In genomic region chr18:13218376-13219011, GRCh38 we compare ENCODE assay signal across 8 cellular contexts. TPM values are rescaled to one million over a fixed set of nuclear protein-coding genes. Genes with fewer than 3 reads are reported as not detected.
DNase-seq lines count a peak whose midpoint lies in the region; ATAC-seq and TF ChIP-seq lines count a peak whose summit lies in the region.

Gene LDLRAD4, plus strand, starts transcription at chr18:13218760.

- intact Hi-C loops in right lobe of liver (cut with DNase I) = loop anchor here in 1 of 2 donors (5.0 kb wide), 1 partner anchor 324 kb away; no protein-coding TSS in a partner anchor

- H3K27ac Mint-ChIP-seq in chondrocyte (ENCODE audit: unreplicated experiment) = peak within 1 kb of the TSS; percentile 96

- ATAC-seq in SK-N-SH treated with all-trans-retinoic acid at 6 μM for 48 hours (no peak), right lobe of liver (peak; percentile 4 to 15 (median 8)), HG02571 (IDR thresholded peaks at IDR 0.05; ENCODE audit: unreplicated experiment) (no peak)

- no peaks in the 10 kb centered on the region for H3K36me3 Mint-ChIP-seq in chondrocyte (ENCODE audit: low read depth)

- peak within 1 kb of the TSS; percentile 81 for H3K4me3 Mint-ChIP-seq in chondrocyte (ENCODE audit: unreplicated experiment)

- H3K79me2 ChIP-seq in SK-N-SH (ENCODE audit: insufficient read depth) = no peaks in the 10 kb centered on the region

- peaks cover 9 to 36% of the 10 kb centered on the region in 2 experiments; a peak in 3 of 4 replicates for H3K4me1 ChIP-seq in SK-N-SH (ENCODE audit: control insufficient read depth in 1 of 2, insufficient read depth in 2 of 2, low read depth in 1 of 2, low read length in 1 of 2)
- H3K4me1 ChIP-seq in right lobe of liver = peaks cover 0 to 53% (median 26%) of the 10 kb centered on the region in 4 donors

- H3K4me1 Mint-ChIP-seq in chondrocyte (ENCODE audit: low read depth) = peaks cover 55% of the 10 kb centered on the region

- TF ChIP-seq RAD21 in SK-N-SH (IDR thresholded peaks at IDR 0.05; ENCODE audit: low read length) = no peak

- peak within 1 kb of the TSS; percentile 75 for H3K4me2 ChIP-seq in SK-N-SH

- H3K9me2 ChIP-seq in SK-N-SH = no peaks in the 10 kb centered on the region

- H3K27me3 Mint-ChIP-seq in chondrocyte (ENCODE audit: low read depth) = no peaks in the 10 kb centered on the region

- no peaks in the 10 kb centered on the region for H4K20me1 ChIP-seq in SK-N-SH (ENCODE audit: insufficient read depth)

- H3K36me3 ChIP-seq in SK-N-SH (replicated peaks in 1 of 2; ENCODE audit: control insufficient read depth in 1 of 2, insufficient read depth in 2 of 2, low read length in 1 of 2) = no peaks in the 10 kb centered on the region
- H3K36me3 ChIP-seq in right lobe of liver = no peaks in the 10 kb centered on the region

- peak within 1 kb of the TSS; percentile 66; the same call in 1 of the 2 replicates for H2AFZ ChIP-seq in SK-N-SH (ENCODE audit: low read depth)

- 15% methylated on average over 24 of the region's 58 CpGs for WGBS in SK-N-SH (ENCODE audit: low lambda C conversion rate)
- 0% methylated on average over 11 of the region's 58 CpGs for WGBS in right lobe of liver (ENCODE audit: insufficient coverage, low coverage, low lambda C conversion rate, missing lambda C conversion rate)

- H3K4me3 ChIP-seq in SK-N-SH (ENCODE audit: low read depth in 2 of 2, low read length in 1 of 2) = peak within 1 kb of the TSS; percentile 60 to 63
- peak within 1 kb of the TSS; percentile 78 to 84 (median 81) for H3K4me3 ChIP-seq in right lobe of liver

- CTCF ChIA-PET in SK-N-SH (lab: Yijun Ruan, JAX) = interaction anchor here (1.0 to 5.5 kb wide), 5 partner anchors 10 to 411 kb away, joined by 3 to 85 read pairs (median 4); no protein-coding TSS in a partner anchor

- H3K27me3 ChIP-seq in SK-N-SH (ENCODE audit: insufficient read depth) (peaks cover 23% of the 10 kb centered on the region; the same call in 1 of the 2 replicates), right lobe of liver (no peaks in the 10 kb centered on the region)

- TF ChIP-seq EP300 in SK-N-SH (IDR thresholded peaks at IDR 0.05; ENCODE audit: borderline replicate concordance in 1 of 2, low read depth in 1 of 2, low read length in 1 of 2) = no peak

- H3K27ac ChIP-seq in SK-N-SH (ENCODE audit: low read depth in 2 of 2, low read length in 1 of 2) (peak within 1 kb of the TSS in 1 of 2 experiments; percentile 100; a peak in 2 of 4 replicates), right lobe of liver (peak within 1 kb of the TSS; percentile 73 to 80 (median 74))

- POLR2A ChIA-PET in SK-N-SH (lab: Yijun Ruan, JAX) = no interaction called here

- TF ChIP-seq POLR2A in right lobe of liver (IDR thresholded peaks at IDR 0.05) = peak; percentile 37

- TF ChIP-seq CTCF in SK-N-SH (IDR thresholded peaks at IDR 0.05) (no peak), chondrocyte (IDR thresholded peaks at IDR 0.05) (no peak), right lobe of liver (IDR thresholded peaks at IDR 0.05) (no peak)

- H3K9me3 ChIP-seq in SK-N-SH = no peaks in the 10 kb centered on the region
- H3K9me3 ChIP-seq in right lobe of liver = no peaks in the 10 kb centered on the region

- H3K9me3 Mint-ChIP-seq in chondrocyte (ENCODE audit: low read depth) = no peaks in the 10 kb centered on the region

- H3F3A ChIP-seq in SK-N-SH (replicated peaks; ENCODE audit: insufficient read depth) = peaks cover 11% of the 10 kb centered on the region

- DNase-seq in SK-N-SH (peak; percentile 77), UCSD-AML1 (lab: John Stamatoyannopoulos, UW; ENCODE audit: unreplicated experiment) (peak; percentile 57), chondrocyte (ENCODE audit: low spot score) (no peak), right lobe of liver (peak; percentile 58 to 68 (median 58)), NCI-H187 (lab: John Stamatoyannopoulos, UW) (no peak)
- DNase-seq in stimulated activated CD4-positive, alpha-beta T cell treated with anti-CD3 and anti-CD28 coated beads, Interleukin-4, amount 100 ng/mL, for 4 hours = peak; percentile 25 to 39

- no peak within 1 kb of the TSS for H3K9ac ChIP-seq in SK-N-SH

TF ChIP-seq in SK-N-SH, 30 proteins besides CTCF, POLR2A, EP300 and RAD21 (continues in another document):
- TF ChIP-seq SMC3 (IDR thresholded peaks at IDR 0.05; ENCODE audit: low read depth, low read length) (no peak), JUND (IDR thresholded peaks at IDR 0.05) (no peak), TAF1 (IDR thresholded peaks at IDR 0.05; ENCODE audit: borderline replicate concordance, low read depth, low read length) (no peak), RXRA (IDR thresholded peaks at IDR 0.05; ENCODE audit: borderline replicate concordance, low read depth) (no peak), TEAD4 (IDR thresholded peaks at IDR 0.05; ENCODE audit: borderline replicate concordance, insufficient read depth) (no peak), CHD2 (IDR thresholded peaks at IDR 0.05; ENCODE audit: low read length, partially characterized antibody) (no peak), EZH2phosphoT487 (IDR thresholded peaks at IDR 0.05; ENCODE audit: borderline replicate concordance, low read depth) (no peak), YY1 (IDR thresholded peaks at IDR 0.05; ENCODE audit: low read depth) (no peak), GATA2 (CRISPR knock-in tag; IDR thresholded peaks at IDR 0.05) (no peak), SIN3A (IDR thresholded peaks at IDR 0.05; ENCODE audit: borderline replicate concordance, low read depth, low read length) (no peak)
- TF ChIP-seq, protein P1, sequence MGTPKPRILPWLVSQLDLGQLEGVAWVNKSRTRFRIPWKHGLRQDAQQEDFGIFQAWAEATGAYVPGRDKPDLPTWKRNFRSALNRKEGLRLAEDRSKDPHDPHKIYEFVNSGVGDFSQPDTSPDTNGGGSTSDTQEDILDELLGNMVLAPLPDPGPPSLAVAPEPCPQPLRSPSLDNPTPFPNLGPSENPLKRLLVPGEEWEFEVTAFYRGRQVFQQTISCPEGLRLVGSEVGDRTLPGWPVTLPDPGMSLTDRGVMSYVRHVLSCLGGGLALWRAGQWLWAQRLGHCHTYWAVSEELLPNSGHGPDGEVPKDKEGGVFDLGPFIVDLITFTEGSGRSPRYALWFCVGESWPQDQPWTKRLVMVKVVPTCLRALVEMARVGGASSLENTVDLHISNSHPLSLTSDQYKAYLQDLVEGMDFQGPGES (IDR thresholded peaks at IDR 0.05; ENCODE audit: low read depth, low read length) = no peak

TF ChIP-seq in SK-N-SH treated with all-trans-retinoic acid at 6 μM for 48 hours, 23 proteins besides CTCF, POLR2A, EP300 and RAD21:
- TF ChIP-seq ARNTL (CRISPR knock-in tag; IDR thresholded peaks at IDR 0.05; ENCODE audit: borderline replicate concordance, low read depth) = no peak
- TF ChIP-seq, protein P2, sequence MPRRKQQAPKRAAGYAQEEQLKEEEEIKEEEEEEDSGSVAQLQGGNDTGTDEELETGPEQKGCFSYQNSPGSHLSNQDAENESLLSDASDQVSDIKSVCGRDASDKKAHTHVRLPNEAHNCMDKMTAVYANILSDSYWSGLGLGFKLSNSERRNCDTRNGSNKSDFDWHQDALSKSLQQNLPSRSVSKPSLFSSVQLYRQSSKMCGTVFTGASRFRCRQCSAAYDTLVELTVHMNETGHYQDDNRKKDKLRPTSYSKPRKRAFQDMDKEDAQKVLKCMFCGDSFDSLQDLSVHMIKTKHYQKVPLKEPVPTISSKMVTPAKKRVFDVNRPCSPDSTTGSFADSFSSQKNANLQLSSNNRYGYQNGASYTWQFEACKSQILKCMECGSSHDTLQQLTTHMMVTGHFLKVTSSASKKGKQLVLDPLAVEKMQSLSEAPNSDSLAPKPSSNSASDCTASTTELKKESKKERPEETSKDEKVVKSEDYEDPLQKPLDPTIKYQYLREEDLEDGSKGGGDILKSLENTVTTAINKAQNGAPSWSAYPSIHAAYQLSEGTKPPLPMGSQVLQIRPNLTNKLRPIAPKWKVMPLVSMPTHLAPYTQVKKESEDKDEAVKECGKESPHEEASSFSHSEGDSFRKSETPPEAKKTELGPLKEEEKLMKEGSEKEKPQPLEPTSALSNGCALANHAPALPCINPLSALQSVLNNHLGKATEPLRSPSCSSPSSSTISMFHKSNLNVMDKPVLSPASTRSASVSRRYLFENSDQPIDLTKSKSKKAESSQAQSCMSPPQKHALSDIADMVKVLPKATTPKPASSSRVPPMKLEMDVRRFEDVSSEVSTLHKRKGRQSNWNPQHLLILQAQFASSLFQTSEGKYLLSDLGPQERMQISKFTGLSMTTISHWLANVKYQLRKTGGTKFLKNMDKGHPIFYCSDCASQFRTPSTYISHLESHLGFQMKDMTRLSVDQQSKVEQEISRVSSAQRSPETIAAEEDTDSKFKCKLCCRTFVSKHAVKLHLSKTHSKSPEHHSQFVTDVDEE (CRISPR knock-in tag; IDR thresholded peaks at IDR 0.05) = no peak
- no peak for TF ChIP-seq RARB (CRISPR knock-in tag; IDR thresholded peaks at IDR 0.05)
- no peak for TF ChIP-seq PPARA (CRISPR knock-in tag; IDR thresholded peaks at IDR 0.05; ENCODE audit: borderline replicate concordance)
- no peak for TF ChIP-seq CSRNP3 (CRISPR knock-in tag; IDR thresholded peaks at IDR 0.05)
- TF ChIP-seq BACH2 (CRISPR knock-in tag; IDR thresholded peaks at IDR 0.05; ENCODE audit: borderline replicate concordance) = no peak
- no peak for TF ChIP-seq ZC3H10 (CRISPR knock-in tag; IDR thresholded peaks at IDR 0.05)

RNA-seq across cellular contexts. Expression of gene LDLRAD4, which starts in this region (rescaled TPM):
- 0.16 and 0.32 TPM in 2 replicates for polyA plus RNA-seq in SK-N-SH (2012; rRNA removed)
- 0.15 and 0.20 TPM in 2 replicates for polyA plus RNA-seq in SK-N-SH (2012; cell fraction: cytosol; rRNA removed)
- 0.35 and 0.91 TPM in 2 replicates for polyA plus RNA-seq in SK-N-SH (2012; cell fraction: nucleus; rRNA removed)
- total RNA-seq in chondrocyte = 78.2 to 229 TPM (median 80.5 TPM) in 3 replicates
- total RNA-seq in right lobe of liver = 10 to 100 TPM; 10.6 to 66.4 (median 18.7) TPM

Comparison
In these comparisons a context has a peak if more than half of its experiments do, and no peak if none do; other contexts are left out.
1. Peak in DNase-seq, H3K4me3 ChIP-seq and H3K4me2 ChIP-seq in SK-N-SH; RNA of the gene not detected or under 1 TPM.
2. DNase-seq: peak in UCSD-AML1 (single experiment), right lobe of liver (3 of 3) and stimulated activated CD4-positive, alpha-beta T cell treated with anti-CD3 and anti-CD28 coated beads, Interleukin-4, amount 100 ng/mL, for 4 hours (2 of 2); none in chondrocyte (single experiment) and NCI-H187 (0 of 2).
3. ATAC-seq: peak in right lobe of liver (4 of 4); none in SK-N-SH treated with all-trans-retinoic acid at 6 μM for 48 hours (single experiment) and HG02571 (single experiment).